ENCODE assay signal across 1 cellular context in genomic region chr15:50260969-50261496, GRCh38.
TF ChIP-seq lines count a peak whose summit lies in the region.

No MANE protein-coding gene starts in this region.

TF ChIP-seq in K562, 482 proteins besides CTCF, POLR2A, EP300 and RAD21 (continued from another document and continues in another):
- TF ChIP-seq, protein P1, sequence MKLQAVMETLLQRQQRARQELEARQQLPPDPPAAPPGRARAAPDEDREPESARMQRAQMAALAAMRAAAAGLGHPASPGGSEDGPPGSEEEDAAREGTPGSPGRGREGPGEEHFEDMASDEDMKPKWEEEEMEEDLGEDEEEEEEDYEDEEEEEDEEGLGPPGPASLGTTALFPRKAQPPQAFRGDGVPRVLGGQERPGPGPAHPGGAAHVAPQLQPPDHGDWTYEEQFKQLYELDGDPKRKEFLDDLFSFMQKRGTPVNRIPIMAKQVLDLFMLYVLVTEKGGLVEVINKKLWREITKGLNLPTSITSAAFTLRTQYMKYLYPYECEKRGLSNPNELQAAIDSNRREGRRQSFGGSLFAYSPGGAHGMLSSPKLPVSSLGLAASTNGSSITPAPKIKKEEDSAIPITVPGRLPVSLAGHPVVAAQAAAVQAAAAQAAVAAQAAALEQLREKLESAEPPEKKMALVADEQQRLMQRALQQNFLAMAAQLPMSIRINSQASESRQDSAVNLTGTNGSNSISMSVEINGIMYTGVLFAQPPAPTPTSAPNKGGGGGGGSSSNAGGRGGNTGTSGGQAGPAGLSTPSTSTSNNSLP (IDR thresholded peaks at IDR 0.05; ENCODE audit: borderline replicate concordance, low read depth, low read length): peak; percentile 97
- TF ChIP-seq GABPB2 (CRISPR knock-in tag; conservative IDR thresholded peaks at IDR 0.05) (no peak), BACH1 (tag; IDR thresholded peaks at IDR 0.05) (peak; percentile 54), ATF1 (CRISPR knock-in tag; IDR thresholded peaks at IDR 0.05) (no peak), ATF1 (tag; IDR thresholded peaks at IDR 0.05) (no peak; the same call in none of the 2 replicates), POLR3G (IDR thresholded peaks at IDR 0.05; ENCODE audit: extremely low read depth, insufficient read length, insufficient replicate concordance) (no peak), ZZZ3 (IDR thresholded peaks at IDR 0.05) (no peak), ZNF24 (IDR thresholded peaks at IDR 0.05) (peak; percentile 7; the same call in 1 of the 2 replicates), HDAC8 (tag; IDR thresholded peaks at IDR 0.05) (no peak), C11orf30 (IDR thresholded peaks at IDR 0.05; ENCODE audit: low read depth) (peak; percentile 89), ZNF197 (CRISPR knock-in tag; IDR thresholded peaks at IDR 0.05; ENCODE audit: low read depth) (peak; percentile 88), ZFP36 (IDR thresholded peaks at IDR 0.05; ENCODE audit: low read depth, low read length, partially characterized antibody) (no peak), SMAD3 (CRISPR knock-in tag; conservative IDR thresholded peaks at IDR 0.05) (no peak), SRSF7 (optimal IDR thresholded peaks at IDR 0.05; ENCODE audit: low read depth, low read length) (no peak), MAFK (IDR thresholded peaks at IDR 0.05; ENCODE audit: low read length) (peak; percentile 44; the same call in 1 of the 2 replicates), ZNF77 (CRISPR knock-in tag; IDR thresholded peaks at IDR 0.05) (no peak), GABPA (tag; conservative IDR thresholded peaks at IDR 0.05; ENCODE audit: low read depth) (no peak; the same call in none of the 2 replicates), NFATC3 (IDR thresholded peaks at IDR 0.05) (peak; percentile 64; the same call in 1 of the 2 replicates), TOE1 (IDR thresholded peaks at IDR 0.05; ENCODE audit: borderline replicate concordance) (peak; percentile 13; the same call in 1 of the 2 replicates), TOE1 (CRISPR knock-in tag; IDR thresholded peaks at IDR 0.05; ENCODE audit: borderline replicate concordance, low read depth) (no peak), ZNF584 (CRISPR knock-in tag; IDR thresholded peaks at IDR 0.05; ENCODE audit: low read depth) (peak; percentile 15; the same call in 1 of the 2 replicates), GTF2F1 (IDR thresholded peaks at IDR 0.05; ENCODE audit: low read depth, low read length) (no peak), POLR3A (IDR thresholded peaks at IDR 0.05; ENCODE audit: borderline replicate concordance, extremely low read depth, insufficient read depth, insufficient read length) (no peak), ZNF263 (CRISPR knock-in tag; IDR thresholded peaks at IDR 0.05; ENCODE audit: borderline replicate concordance) (no peak), E2F6 (IDR thresholded peaks at IDR 0.05; ENCODE audit: borderline replicate concordance in 1 of 2, extremely low read depth in 1 of 2, insufficient read depth in 1 of 2, insufficient read length in 1 of 2, low read depth in 1 of 2, low read length in 1 of 2, poor library complexity in 1 of 2, severe bottlenecking in 1 of 2) (no peak), ZNF124 (CRISPR knock-in tag; IDR thresholded peaks at IDR 0.05) (no peak), ESRRB (CRISPR knock-in tag; IDR thresholded peaks at IDR 0.05; ENCODE audit: borderline replicate concordance) (no peak), TRIM28 (IDR thresholded peaks at IDR 0.05) (no peak), TCF7 (IDR thresholded peaks at IDR 0.05; ENCODE audit: borderline replicate concordance) (peak; percentile 67; the same call in 1 of the 2 replicates), ZNF347 (CRISPR knock-in tag; IDR thresholded peaks at IDR 0.05; ENCODE audit: low read depth) (no peak), NR2F6 (CRISPR knock-in tag; IDR thresholded peaks at IDR 0.05) (no peak), BRF1 (IDR thresholded peaks at IDR 0.05; ENCODE audit: borderline replicate concordance, extremely low read depth, insufficient read length) (no peak), ZNF609 (CRISPR knock-in tag; IDR thresholded peaks at IDR 0.05; ENCODE audit: borderline replicate concordance) (no peak), KAT8 (IDR thresholded peaks at IDR 0.05; ENCODE audit: low read depth) (no peak), KDM1A (IDR thresholded peaks at IDR 0.05) (peak; percentile 95), CHCHD3 (CRISPR knock-in tag; IDR thresholded peaks at IDR 0.05) (no peak), HMGN3 (IDR thresholded peaks at IDR 0.05; ENCODE audit: borderline replicate concordance, extremely low read depth, insufficient read length, low read depth, low read length) (peak; percentile 60), NCOA4 (IDR thresholded peaks at IDR 0.05; ENCODE audit: partially characterized antibody) (peak; percentile 31), TRIM24 (IDR thresholded peaks at IDR 0.05) (peak; percentile 79 to 85), MEF2A (IDR thresholded peaks at IDR 0.05; ENCODE audit: control insufficient read depth, low read depth, low read length) (no peak), POLR2AphosphoS5 (IDR thresholded peaks at IDR 0.05; ENCODE audit: control insufficient read depth, insufficient read depth, low read depth, low read length) (peak; percentile 72; the same call in 1 of the 2 replicates), HNRNPLL (IDR thresholded peaks at IDR 0.05; ENCODE audit: low read depth, low read length, poor library complexity, severe bottlenecking) (no peak), ELF2 (CRISPR knock-in tag; IDR thresholded peaks at IDR 0.05) (no peak)
- TF ChIP-seq, protein P2, sequence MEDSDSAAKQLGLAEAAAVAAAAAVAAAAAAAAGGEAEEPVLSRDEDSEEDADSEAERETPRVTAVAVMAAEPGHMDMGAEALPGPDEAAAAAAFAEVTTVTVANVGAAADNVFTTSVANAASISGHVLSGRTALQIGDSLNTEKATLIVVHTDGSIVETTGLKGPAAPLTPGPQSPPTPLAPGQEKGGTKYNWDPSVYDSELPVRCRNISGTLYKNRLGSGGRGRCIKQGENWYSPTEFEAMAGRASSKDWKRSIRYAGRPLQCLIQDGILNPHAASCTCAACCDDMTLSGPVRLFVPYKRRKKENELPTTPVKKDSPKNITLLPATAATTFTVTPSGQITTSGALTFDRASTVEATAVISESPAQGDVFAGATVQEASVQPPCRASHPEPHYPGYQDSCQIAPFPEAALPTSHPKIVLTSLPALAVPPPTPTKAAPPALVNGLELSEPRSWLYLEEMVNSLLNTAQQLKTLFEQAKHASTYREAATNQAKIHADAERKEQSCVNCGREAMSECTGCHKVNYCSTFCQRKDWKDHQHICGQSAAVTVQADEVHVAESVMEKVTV (CRISPR knock-in tag; IDR thresholded peaks at IDR 0.05): no peak
- TF ChIP-seq, protein P3, sequence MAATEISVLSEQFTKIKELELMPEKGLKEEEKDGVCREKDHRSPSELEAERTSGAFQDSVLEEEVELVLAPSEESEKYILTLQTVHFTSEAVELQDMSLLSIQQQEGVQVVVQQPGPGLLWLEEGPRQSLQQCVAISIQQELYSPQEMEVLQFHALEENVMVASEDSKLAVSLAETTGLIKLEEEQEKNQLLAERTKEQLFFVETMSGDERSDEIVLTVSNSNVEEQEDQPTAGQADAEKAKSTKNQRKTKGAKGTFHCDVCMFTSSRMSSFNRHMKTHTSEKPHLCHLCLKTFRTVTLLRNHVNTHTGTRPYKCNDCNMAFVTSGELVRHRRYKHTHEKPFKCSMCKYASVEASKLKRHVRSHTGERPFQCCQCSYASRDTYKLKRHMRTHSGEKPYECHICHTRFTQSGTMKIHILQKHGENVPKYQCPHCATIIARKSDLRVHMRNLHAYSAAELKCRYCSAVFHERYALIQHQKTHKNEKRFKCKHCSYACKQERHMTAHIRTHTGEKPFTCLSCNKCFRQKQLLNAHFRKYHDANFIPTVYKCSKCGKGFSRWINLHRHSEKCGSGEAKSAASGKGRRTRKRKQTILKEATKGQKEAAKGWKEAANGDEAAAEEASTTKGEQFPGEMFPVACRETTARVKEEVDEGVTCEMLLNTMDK (IDR thresholded peaks at IDR 0.05; ENCODE audit: borderline replicate concordance, insufficient read depth, low read depth, low read length, poor library complexity, severe bottlenecking): no peak
- TF ChIP-seq, protein P4, sequence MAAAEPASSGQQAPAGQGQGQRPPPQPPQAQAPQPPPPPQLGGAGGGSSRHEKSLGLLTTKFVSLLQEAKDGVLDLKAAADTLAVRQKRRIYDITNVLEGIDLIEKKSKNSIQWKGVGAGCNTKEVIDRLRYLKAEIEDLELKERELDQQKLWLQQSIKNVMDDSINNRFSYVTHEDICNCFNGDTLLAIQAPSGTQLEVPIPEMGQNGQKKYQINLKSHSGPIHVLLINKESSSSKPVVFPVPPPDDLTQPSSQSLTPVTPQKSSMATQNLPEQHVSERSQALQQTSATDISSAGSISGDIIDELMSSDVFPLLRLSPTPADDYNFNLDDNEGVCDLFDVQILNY (CRISPR knock-in tag; IDR thresholded peaks at IDR 0.05): no peak
- TF ChIP-seq, protein P5, sequence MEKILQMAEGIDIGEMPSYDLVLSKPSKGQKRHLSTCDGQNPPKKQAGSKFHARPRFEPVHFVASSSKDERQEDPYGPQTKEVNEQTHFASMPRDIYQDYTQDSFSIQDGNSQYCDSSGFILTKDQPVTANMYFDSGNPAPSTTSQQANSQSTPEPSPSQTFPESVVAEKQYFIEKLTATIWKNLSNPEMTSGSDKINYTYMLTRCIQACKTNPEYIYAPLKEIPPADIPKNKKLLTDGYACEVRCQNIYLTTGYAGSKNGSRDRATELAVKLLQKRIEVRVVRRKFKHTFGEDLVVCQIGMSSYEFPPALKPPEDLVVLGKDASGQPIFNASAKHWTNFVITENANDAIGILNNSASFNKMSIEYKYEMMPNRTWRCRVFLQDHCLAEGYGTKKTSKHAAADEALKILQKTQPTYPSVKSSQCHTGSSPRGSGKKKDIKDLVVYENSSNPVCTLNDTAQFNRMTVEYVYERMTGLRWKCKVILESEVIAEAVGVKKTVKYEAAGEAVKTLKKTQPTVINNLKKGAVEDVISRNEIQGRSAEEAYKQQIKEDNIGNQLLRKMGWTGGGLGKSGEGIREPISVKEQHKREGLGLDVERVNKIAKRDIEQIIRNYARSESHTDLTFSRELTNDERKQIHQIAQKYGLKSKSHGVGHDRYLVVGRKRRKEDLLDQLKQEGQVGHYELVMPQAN (IDR thresholded peaks at IDR 0.05; ENCODE audit: borderline replicate concordance): no peak
- TF ChIP-seq, protein P6, sequence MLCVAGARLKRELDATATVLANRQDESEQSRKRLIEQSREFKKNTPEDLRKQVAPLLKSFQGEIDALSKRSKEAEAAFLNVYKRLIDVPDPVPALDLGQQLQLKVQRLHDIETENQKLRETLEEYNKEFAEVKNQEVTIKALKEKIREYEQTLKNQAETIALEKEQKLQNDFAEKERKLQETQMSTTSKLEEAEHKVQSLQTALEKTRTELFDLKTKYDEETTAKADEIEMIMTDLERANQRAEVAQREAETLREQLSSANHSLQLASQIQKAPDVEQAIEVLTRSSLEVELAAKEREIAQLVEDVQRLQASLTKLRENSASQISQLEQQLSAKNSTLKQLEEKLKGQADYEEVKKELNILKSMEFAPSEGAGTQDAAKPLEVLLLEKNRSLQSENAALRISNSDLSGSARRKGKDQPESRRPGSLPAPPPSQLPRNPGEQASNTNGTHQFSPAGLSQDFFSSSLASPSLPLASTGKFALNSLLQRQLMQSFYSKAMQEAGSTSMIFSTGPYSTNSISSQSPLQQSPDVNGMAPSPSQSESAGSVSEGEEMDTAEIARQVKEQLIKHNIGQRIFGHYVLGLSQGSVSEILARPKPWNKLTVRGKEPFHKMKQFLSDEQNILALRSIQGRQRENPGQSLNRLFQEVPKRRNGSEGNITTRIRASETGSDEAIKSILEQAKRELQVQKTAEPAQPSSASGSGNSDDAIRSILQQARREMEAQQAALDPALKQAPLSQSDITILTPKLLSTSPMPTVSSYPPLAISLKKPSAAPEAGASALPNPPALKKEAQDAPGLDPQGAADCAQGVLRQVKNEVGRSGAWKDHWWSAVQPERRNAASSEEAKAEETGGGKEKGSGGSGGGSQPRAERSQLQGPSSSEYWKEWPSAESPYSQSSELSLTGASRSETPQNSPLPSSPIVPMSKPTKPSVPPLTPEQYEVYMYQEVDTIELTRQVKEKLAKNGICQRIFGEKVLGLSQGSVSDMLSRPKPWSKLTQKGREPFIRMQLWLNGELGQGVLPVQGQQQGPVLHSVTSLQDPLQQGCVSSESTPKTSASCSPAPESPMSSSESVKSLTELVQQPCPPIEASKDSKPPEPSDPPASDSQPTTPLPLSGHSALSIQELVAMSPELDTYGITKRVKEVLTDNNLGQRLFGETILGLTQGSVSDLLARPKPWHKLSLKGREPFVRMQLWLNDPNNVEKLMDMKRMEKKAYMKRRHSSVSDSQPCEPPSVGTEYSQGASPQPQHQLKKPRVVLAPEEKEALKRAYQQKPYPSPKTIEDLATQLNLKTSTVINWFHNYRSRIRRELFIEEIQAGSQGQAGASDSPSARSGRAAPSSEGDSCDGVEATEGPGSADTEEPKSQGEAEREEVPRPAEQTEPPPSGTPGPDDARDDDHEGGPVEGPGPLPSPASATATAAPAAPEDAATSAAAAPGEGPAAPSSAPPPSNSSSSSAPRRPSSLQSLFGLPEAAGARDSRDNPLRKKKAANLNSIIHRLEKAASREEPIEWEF (CRISPR knock-in tag; IDR thresholded peaks at IDR 0.05): no peak
